Comparison of ENCODE assay signal across 28 cellular contexts in genomic region chr19:31095100-31095804, GRCh38.
"Had no signal": no experiment of that assay in that cellular context is flagged by ENCODE, and none has a peak within 500 bp of the region (broad histone marks: within the 10 kb centered on the region; RNA-seq: fewer than 3 reads in every experiment).

No MANE protein-coding gene starts in this region.

- H3K4me3 Mint-ChIP-seq: dendritic cell treated with granulocyte-macrophage colony-stimulating factor and Interleukin-4, amounts not matched to agents 40 ng/mL and 50 ng/mL, for 4 days; endodermal cell; memory B cell; natural killer cell; neural crest cell; stimulated activated naive B cell treated with anti-CD40 and anti-IgM and Interleukin-4, amounts not matched to agents 10 μg/mL and 1 μg/mL and 100 μg/mL, for 72 hours; stimulated activated naive CD8-positive, alpha-beta T cell treated with anti-CD3 and anti-CD28 coated beads, Interleukin-15, amount 100 ng/mL, for 72 hours had no signal

- H3K4me1 ChIP-seq: colonic mucosa, esophagus muscularis mucosa, foreskin keratinocyte, gastroesophageal sphincter, psoas muscle, suprapubic skin, upper lobe of right lung, vagina had no signal

- H3K4me2 ChIP-seq: hepatocyte had no signal

- H3K9me3 ChIP-seq: colonic mucosa, esophagus muscularis mucosa, gastroesophageal sphincter, heart left ventricle, ovary, psoas muscle, suprapubic skin, transverse colon, upper lobe of right lung, vagina had no signal

- H3K36me3 Mint-ChIP-seq: memory B cell; natural killer cell; stimulated activated naive B cell treated with anti-CD40 and anti-IgM and Interleukin-4, amounts not matched to agents 10 μg/mL and 1 μg/mL and 100 μg/mL, for 72 hours had no signal

- H3K27ac ChIP-seq: colonic mucosa, epithelial cell of prostate, esophagus muscularis mucosa, foreskin keratinocyte, gastroesophageal sphincter, heart left ventricle, hepatocyte, ovary, psoas muscle, suprapubic skin, transverse colon, upper lobe of right lung, vagina had no signal

- H2AFZ ChIP-seq: hepatocyte had no signal

- DNase-seq: colonic mucosa; effector CD8-positive, alpha-beta T cell; endodermal cell; foreskin keratinocyte; natural killer cell; ovary; posterior cingulate gyrus; small intestine; stimulated activated CD4-positive, alpha-beta T cell treated with anti-CD3 and anti-CD28 coated beads, Interleukin-15, amount 100 ng/mL, for 24 hours; stimulated activated CD4-positive, alpha-beta T cell treated with anti-CD3 and anti-CD28 coated beads, Interleukin-2, amount 100 ng/mL, for 48 hours; stimulated activated naive B cell treated with anti-CD40 and anti-IgM and Interleukin-4, amounts not matched to agents 10 μg/mL and 1 μg/mL and 100 μg/mL, for 72 hours; stimulated activated naive CD8-positive, alpha-beta T cell treated with anti-CD3 and anti-CD28 coated beads, Interleukin-15, amount 100 ng/mL, for 72 hours; transverse colon; upper lobe of right lung had no signal

- H3K27me3 Mint-ChIP-seq: memory B cell had no signal

- H3K9me3 Mint-ChIP-seq: dendritic cell treated with granulocyte-macrophage colony-stimulating factor and Interleukin-4, amounts not matched to agents 40 ng/mL and 50 ng/mL, for 4 days; endodermal cell; natural killer cell; neural crest cell; stimulated activated naive CD8-positive, alpha-beta T cell treated with anti-CD3 and anti-CD28 coated beads, Interleukin-15, amount 100 ng/mL, for 72 hours had no signal

- H3K4me1 Mint-ChIP-seq: endodermal cell; memory B cell; natural killer cell; stimulated activated naive B cell treated with anti-CD40 and anti-IgM and Interleukin-4, amounts not matched to agents 10 μg/mL and 1 μg/mL and 100 μg/mL, for 72 hours; stimulated activated naive CD8-positive, alpha-beta T cell treated with anti-CD3 and anti-CD28 coated beads, Interleukin-15, amount 100 ng/mL, for 72 hours had no signal

- FAIRE-seq: kidney, small intestine had no signal

- H3K36me3 ChIP-seq: colonic mucosa, esophagus muscularis mucosa, gastroesophageal sphincter, heart left ventricle, ovary, suprapubic skin, transverse colon, upper lobe of right lung, vagina had no signal

- H3K27ac Mint-ChIP-seq: dendritic cell treated with granulocyte-macrophage colony-stimulating factor and Interleukin-4, amounts not matched to agents 40 ng/mL and 50 ng/mL, for 4 days; endodermal cell; memory B cell; natural killer cell; stimulated activated naive B cell treated with anti-CD40 and anti-IgM and Interleukin-4, amounts not matched to agents 10 μg/mL and 1 μg/mL and 100 μg/mL, for 72 hours; stimulated activated naive CD8-positive, alpha-beta T cell treated with anti-CD3 and anti-CD28 coated beads, Interleukin-15, amount 100 ng/mL, for 72 hours had no signal

- H3K27me3 ChIP-seq: colonic mucosa, foreskin keratinocyte, gastroesophageal sphincter, heart left ventricle, hepatocyte, ovary, suprapubic skin, transverse colon, upper lobe of right lung, vagina had no signal

- H3K4me3 ChIP-seq: colonic mucosa, esophagus muscularis mucosa, gastroesophageal sphincter, heart left ventricle, hepatocyte, lung, ovary, suprapubic skin, transverse colon, upper lobe of right lung, vagina had no signal

- ATAC-seq: foreskin keratinocyte; gastroesophageal sphincter; left lobe of liver; stimulated activated naive B cell treated with anti-CD40 and anti-IgM and Interleukin-4, amounts not matched to agents 10 μg/mL and 1 μg/mL and 100 μg/mL, for 72 hours; stimulated activated naive CD8-positive, alpha-beta T cell treated with anti-CD3 and anti-CD28 coated beads, Interleukin-15, amount 100 ng/mL, for 72 hours; upper lobe of right lung had no signal

- H3K79me2 ChIP-seq: hepatocyte had no signal
